In genomic region chr20:30175681-30176080, GRCh38 we compare ENCODE assay signal across 29 cellular contexts.
"Had no signal": no experiment of that assay in that cellular context is flagged by ENCODE, and none has a peak within 500 bp of the region (broad histone marks: within the 10 kb centered on the region; RNA-seq: fewer than 3 reads in every experiment).

No MANE protein-coding gene starts in this region.

- H3K4me1 ChIP-seq: stomach, suprapubic skin, testis, thyroid gland, tibial artery, tibial nerve, transverse colon, upper lobe of left lung, upper lobe of right lung, uterus, vagina had no signal

- H3K27me3 Mint-ChIP-seq: stimulated activated memory B cell treated with anti-CD40 and anti-IgM and Interleukin-4, amounts not matched to agents 10 μg/mL and 1 μg/mL and 100 μg/mL, for 72 hours; stimulated activated naive B cell treated with anti-CD40 and anti-IgM and Interleukin-4, amounts not matched to agents 10 μg/mL and 1 μg/mL and 100 μg/mL, for 72 hours; stimulated activated naive CD8-positive, alpha-beta T cell treated with anti-CD3 and anti-CD28 coated beads, Interleukin-15, amount 100 ng/mL, for 72 hours; stimulated activated naive CD8-positive, alpha-beta T cell treated with anti-CD3 and anti-CD28 coated beads, Interleukin-15, Interleukin-2, amounts not matched to agents 100 ng/mL and 50 ng/mL, for 24 hours; type B pancreatic cell had no signal

- FAIRE-seq: urothelium cell line had no signal

- H3K27ac Mint-ChIP-seq: stimulated activated effector memory CD8-positive, alpha-beta T cell treated with anti-CD3 and anti-CD28 coated beads, Interleukin-12 subunit alpha, Interleukin-12 subunit beta, amount 100 ng/mL, for 72 hours; stimulated activated memory B cell treated with anti-CD40 and anti-IgM and Interleukin-4, amounts not matched to agents 10 μg/mL and 1 μg/mL and 100 μg/mL, for 72 hours; stimulated activated naive B cell treated with anti-CD40 and anti-IgM and Interleukin-4, amounts not matched to agents 10 μg/mL and 1 μg/mL and 100 μg/mL, for 72 hours; stimulated activated naive CD8-positive, alpha-beta T cell treated with anti-CD3 and anti-CD28 coated beads, Interleukin-15, Interleukin-2, amounts not matched to agents 100 ng/mL and 50 ng/mL, for 24 hours; type B pancreatic cell had no signal

- H3K36me3 ChIP-seq: stomach, suprapubic skin, thoracic aorta, thyroid gland, tibial artery, tibial nerve, transverse colon, upper lobe of left lung, upper lobe of right lung, uterus, vagina had no signal

- ATAC-seq: stimulated activated effector memory CD8-positive, alpha-beta T cell treated with anti-CD3 and anti-CD28 coated beads, Interleukin-12 subunit alpha, Interleukin-12 subunit beta, amount 100 ng/mL, for 72 hours; stimulated activated memory B cell treated with anti-CD40 and anti-IgM and Interleukin-4, amounts not matched to agents 10 μg/mL and 1 μg/mL and 100 μg/mL, for 72 hours; stimulated activated naive B cell treated with anti-CD40 and anti-IgM and Interleukin-4, amounts not matched to agents 10 μg/mL and 1 μg/mL and 100 μg/mL, for 72 hours; stimulated activated naive CD8-positive, alpha-beta T cell treated with anti-CD3 and anti-CD28 coated beads, Interleukin-15, amount 100 ng/mL, for 72 hours; stimulated activated naive CD8-positive, alpha-beta T cell treated with anti-CD3 and anti-CD28 coated beads, Interleukin-15, Interleukin-2, amounts not matched to agents 100 U/mL and 50 U/mL, for 24 hours; upper lobe of right lung had no signal

- H3K27me3 ChIP-seq: stomach, suprapubic skin, testis, thyroid gland, tibial artery, tibial nerve, transverse colon, upper lobe of left lung, upper lobe of right lung, uterus, vagina had no signal

- H3K9me3 ChIP-seq: stomach, suprapubic skin, testis, thoracic aorta, thyroid gland, tibial artery, tibial nerve, transverse colon, upper lobe of left lung, upper lobe of right lung, vagina had no signal

- H3K36me3 Mint-ChIP-seq: stimulated activated effector memory CD8-positive, alpha-beta T cell treated with anti-CD3 and anti-CD28 coated beads, Interleukin-12 subunit alpha, Interleukin-12 subunit beta, amount 100 ng/mL, for 72 hours; stimulated activated memory B cell treated with anti-CD40 and anti-IgM and Interleukin-4, amounts not matched to agents 10 μg/mL and 1 μg/mL and 100 μg/mL, for 72 hours; stimulated activated naive B cell treated with anti-CD40 and anti-IgM and Interleukin-4, amounts not matched to agents 10 μg/mL and 1 μg/mL and 100 μg/mL, for 72 hours; type B pancreatic cell had no signal

- H3K27ac ChIP-seq: stomach, suprapubic skin, testis, thoracic aorta, thyroid gland, tibial artery, tibial nerve, transverse colon, upper lobe of left lung, upper lobe of right lung, uterus, vagina had no signal

- H3K4me3 ChIP-seq: stomach, suprapubic skin, testis, thoracic aorta, thyroid gland, tibial artery, tibial nerve, transverse colon, upper lobe of left lung, upper lobe of right lung, uterus, vagina had no signal

- DNase-seq: stimulated activated CD4-positive, alpha-beta T cell treated with anti-CD3 and anti-CD28 coated beads, Interleukin-2, amount 100 ng/mL, for 48 hours; stimulated activated CD4-positive, alpha-beta T cell treated with anti-CD3 and anti-CD28 coated beads, Interleukin-4, amount 100 ng/mL, for 1 hour; stimulated activated CD4-positive, alpha-beta T cell treated with anti-CD3 and anti-CD28 coated beads, Interleukin-4, amount 100 ng/mL, for 24 hours; stimulated activated CD4-positive, alpha-beta T cell treated with anti-CD3 and anti-CD28 coated beads, Interleukin-4, amount 100 ng/mL, for 4 hours; stimulated activated CD8-positive, alpha-beta memory T cell treated with anti-CD3 and anti-CD28 coated beads, Interleukin-4, amount 100 ng/mL, for 48 hours; stimulated activated naive B cell treated with anti-CD40 and anti-IgM and Interleukin-4, amounts not matched to agents 10 μg/mL and 1 μg/mL and 100 μg/mL, for 72 hours; stimulated activated naive CD4-positive, alpha-beta T cell; stimulated activated naive CD4-positive, alpha-beta T cell treated with Interleukin-2 at 50 U/mL for 16 hours; stimulated activated naive CD8-positive, alpha-beta T cell treated with anti-CD3 and anti-CD28 coated beads, Interleukin-15, amount 100 ng/mL, for 72 hours; stimulated activated naive CD8-positive, alpha-beta T cell treated with anti-CD3 and anti-CD28 coated beads, Interleukin-15, Interleukin-2, amounts not matched to agents 100 U/mL and 50 U/mL, for 24 hours; stomach; substantia nigra; testis; thyroid gland; tibial artery; transverse colon; trophoblast cell; upper lobe of right lung; uterus had no signal

- H3K4me3 Mint-ChIP-seq: stimulated activated effector memory CD8-positive, alpha-beta T cell treated with anti-CD3 and anti-CD28 coated beads, Interleukin-12 subunit alpha, Interleukin-12 subunit beta, amount 100 ng/mL, for 72 hours; stimulated activated memory B cell treated with anti-CD40 and anti-IgM and Interleukin-4, amounts not matched to agents 10 μg/mL and 1 μg/mL and 100 μg/mL, for 72 hours; stimulated activated naive B cell treated with anti-CD40 and anti-IgM and Interleukin-4, amounts not matched to agents 10 μg/mL and 1 μg/mL and 100 μg/mL, for 72 hours; stimulated activated naive CD8-positive, alpha-beta T cell treated with anti-CD3 and anti-CD28 coated beads, Interleukin-15, amount 100 ng/mL, for 72 hours; stimulated activated naive CD8-positive, alpha-beta T cell treated with anti-CD3 and anti-CD28 coated beads, Interleukin-15, Interleukin-2, amounts not matched to agents 100 ng/mL and 50 ng/mL, for 24 hours; type B pancreatic cell had no signal

- H3K4me1 Mint-ChIP-seq: stimulated activated effector memory CD8-positive, alpha-beta T cell treated with anti-CD3 and anti-CD28 coated beads, Interleukin-12 subunit alpha, Interleukin-12 subunit beta, amount 100 ng/mL, for 72 hours; stimulated activated memory B cell treated with anti-CD40 and anti-IgM and Interleukin-4, amounts not matched to agents 10 μg/mL and 1 μg/mL and 100 μg/mL, for 72 hours; stimulated activated naive B cell treated with anti-CD40 and anti-IgM and Interleukin-4, amounts not matched to agents 10 μg/mL and 1 μg/mL and 100 μg/mL, for 72 hours had no signal

- H3K9me3 Mint-ChIP-seq: type B pancreatic cell had no signal
